In genomic region chr11:36288442-36289225, GRCh38 we compare ENCODE assay signal across 7 cellular contexts. TPM values are rescaled to one million over a fixed set of nuclear protein-coding genes. Genes with fewer than 3 reads are reported as not detected.
DNase-seq lines count a peak whose midpoint lies in the region; ATAC-seq, FAIRE-seq and TF ChIP-seq lines count a peak whose summit lies in the region.

No MANE protein-coding gene starts in this region.

- H3K4me1 ChIP-seq in GM23338 (ENCODE audit: insufficient read depth) = no peaks in the 10 kb centered on the region
- peaks cover 8% of the 10 kb centered on the region; the same call in 1 of the 2 replicates for H3K4me1 ChIP-seq in PC-3 (ENCODE audit: insufficient read depth, low read length)
- H3K4me1 ChIP-seq in endothelial cell of umbilical vein (ENCODE audit: control insufficient read depth, extremely low read depth, insufficient read depth, low read length) = peaks cover 9% of the 10 kb centered on the region
- H3K4me1 ChIP-seq in neutrophil (ENCODE audit: control insufficient read depth in 1 of 2, insufficient read depth in 1 of 2, low read depth in 1 of 2, low read length in 1 of 2) = peaks cover 25 to 28% of the 10 kb centered on the region in 2 experiments

- ATAC-seq in GM23338 (no peak), PC-3 (no peak)

- no peaks in the 10 kb centered on the region for H3K9me3 Mint-ChIP-seq in GM23338

- DNase-seq in GM23338 (ENCODE audit: low spot score) = no peak
- no peak for DNase-seq in PC-3
- DNase-seq in endothelial cell of umbilical vein (ENCODE audit: low read depth, low spot score) = no peak
- DNase-seq in D721Med (ENCODE audit: insufficient read length, low spot score) = no peak
- no peak for DNase-seq in stimulated activated CD4-positive, alpha-beta T cell treated with anti-CD3 and anti-CD28 coated beads, Interleukin-12 subunit alpha, Interleukin-12 subunit beta, amount 100 ng/mL, for 4 hours
- no peak for DNase-seq in stimulated activated CD4-positive, alpha-beta T cell treated with anti-CD3 and anti-CD28 coated beads, Interleukin-4, amount 100 ng/mL, for 24 hours

- H3K4me2 ChIP-seq in GM23338 (peak overlapping the region; percentile 75), PC-3 (ENCODE audit: low read length) (peak overlapping the region; percentile 94), endothelial cell of umbilical vein (ENCODE audit: insufficient read depth, low read length) (peak overlapping the region; percentile 86)

- H3K79me2 ChIP-seq in GM23338 (replicated peaks; ENCODE audit: insufficient read depth) (peaks cover 3% of the 10 kb centered on the region; the same call in 1 of the 2 replicates), PC-3 (ENCODE audit: low read length) (peaks cover 22% of the 10 kb centered on the region), endothelial cell of umbilical vein (ENCODE audit: control insufficient read depth, insufficient read depth, low read length) (no peaks in the 10 kb centered on the region)

- H3K27me3 ChIP-seq in GM23338 (ENCODE audit: insufficient read depth) (peaks cover 17% of the 10 kb centered on the region), PC-3 (ENCODE audit: low read length) (no peaks in the 10 kb centered on the region), endothelial cell of umbilical vein (ENCODE audit: control insufficient read depth in 2 of 2, insufficient read depth in 2 of 2, low read length in 2 of 2) (no peaks in the 10 kb centered on the region), neutrophil (no peaks in the 10 kb centered on the region)

- CTCF ChIA-PET in PC-3 (lab: Charles Lee) (no interaction called here), endothelial cell of umbilical vein (lab: Charles Lee) (interaction anchor here (1.3 to 14.3 kb wide), 6 partner anchors 89 to 467 kb away, joined by 7 to 306 read pairs (median 20); partner anchors contain the start of gene TRAF6)

- no peaks in the 10 kb centered on the region for H3K9me3 ChIP-seq in PC-3 (ENCODE audit: low read length)
- no peaks in the 10 kb centered on the region for H3K9me3 ChIP-seq in endothelial cell of umbilical vein (replicated peaks; ENCODE audit: control insufficient read depth, insufficient read depth, low read length)
- no peaks in the 10 kb centered on the region for H3K9me3 ChIP-seq in neutrophil

- dilution Hi-C loops in endothelial cell of umbilical vein (cut with MboI; ENCODE audit: extremely low pct_ligation_motif_present, low sequenced_read_pairs) = no loop called here

- H3K4me3 ChIP-seq in GM23338 (peak overlapping the region; percentile 79), PC-3 (ENCODE audit: low read length) (peak overlapping the region; percentile 89), endothelial cell of umbilical vein (replicated peaks in 1 of 3; ENCODE audit: insufficient read depth in 1 of 3, low read depth in 1 of 3, low read length in 3 of 3) (peak overlapping the region; percentile 73 to 95 (median 75)), neutrophil (ENCODE audit: low read depth in 1 of 2, low read length in 1 of 2) (peak overlapping the region; percentile 72 to 98)

- H2AFZ ChIP-seq in GM23338 = peak overlapping the region; percentile 92
- H2AFZ ChIP-seq in PC-3 (ENCODE audit: low read length) = peak overlapping the region; percentile 95
- H2AFZ ChIP-seq in endothelial cell of umbilical vein (ENCODE audit: low read depth, low read length) = peak overlapping the region; percentile 87

- TF ChIP-seq CTCF in GM23338 (conservative IDR thresholded peaks at IDR 0.05; ENCODE audit: low read depth in 2 of 2) (no peak), PC-3 (conservative IDR thresholded peaks at IDR 0.05; ENCODE audit: low read depth, low read length) (no peak), endothelial cell of umbilical vein (IDR thresholded peaks at IDR 0.05; ENCODE audit: extremely low read depth in 1 of 2, insufficient read depth in 1 of 2, low read depth in 1 of 2, low read length in 2 of 2) (no peak), neutrophil (IDR thresholded peaks at IDR 0.05) (no peak), D721Med (IDR thresholded peaks at IDR 0.05; ENCODE audit: insufficient read depth, missing control alignments) (no peak)

- H3K36me3 Mint-ChIP-seq in GM23338 (ENCODE audit: low read depth) = no peaks in the 10 kb centered on the region

- H3K9ac ChIP-seq in PC-3 (ENCODE audit: low read length) (peak overlapping the region; percentile 70), endothelial cell of umbilical vein (replicated peaks; ENCODE audit: extremely low read depth, insufficient read depth, low read length) (peak overlapping the region; percentile 87)

- peak overlapping the region; percentile 95 for H3K27ac Mint-ChIP-seq in GM23338

- peak overlapping the region; percentile 93 for H3K4me3 Mint-ChIP-seq in GM23338

- H3F3A ChIP-seq in GM23338 (replicated peaks; ENCODE audit: low read depth) = no peaks in the 10 kb centered on the region
- no peaks in the 10 kb centered on the region for H3F3A ChIP-seq in PC-3 (ENCODE audit: low read length, unreplicated experiment)

- peaks cover 9% of the 10 kb centered on the region for H3K27me3 Mint-ChIP-seq in GM23338 (ENCODE audit: insufficient read depth, low read depth, poor library complexity)

- H4K20me1 ChIP-seq in GM23338 (replicated peaks; ENCODE audit: insufficient read depth) = no peaks in the 10 kb centered on the region
- H4K20me1 ChIP-seq in PC-3 (ENCODE audit: low read length) = no peaks in the 10 kb centered on the region
- H4K20me1 ChIP-seq in endothelial cell of umbilical vein (replicated peaks; ENCODE audit: control insufficient read depth, extremely low read depth, insufficient read depth, low read length) = no peaks in the 10 kb centered on the region

- POLR2A ChIA-PET in PC-3 (lab: Charles Lee; ENCODE audit: unreplicated experiment) (interaction anchor here (0.7 kb wide), 1 partner anchor 51 kb away, joined by 3 read pairs; no protein-coding TSS in a partner anchor), endothelial cell of umbilical vein (lab: Charles Lee) (interaction anchor here (1.5 kb wide), 1 partner anchor 212 kb away, joined by 8 read pairs; no protein-coding TSS in a partner anchor)

- H3K36me3 ChIP-seq in GM23338 (ENCODE audit: insufficient read depth) = no peaks in the 10 kb centered on the region
- H3K36me3 ChIP-seq in PC-3 (ENCODE audit: low read depth, low read length) = no peaks in the 10 kb centered on the region; the same call in 1 of the 2 replicates
- no peaks in the 10 kb centered on the region for H3K36me3 ChIP-seq in endothelial cell of umbilical vein (ENCODE audit: control insufficient read depth in 2 of 2, extremely low read depth in 1 of 2, insufficient read depth in 2 of 2, low read length in 2 of 2)
- no peaks in the 10 kb centered on the region for H3K36me3 ChIP-seq in neutrophil

- BruUV-seq in PC-3 (replicated peaks; lab: Mats Ljungman, UMichigan) (TSS peak; percentile 78), endothelial cell of umbilical vein (replicated peaks; lab: Mats Ljungman, UMichigan) (TSS peak; percentile 60)

- FAIRE-seq in endothelial cell of umbilical vein (lab: Jason Lieb, UNC) (no peak), D721Med (lab: Jason Lieb, UNC) (no peak)

- H3K27ac ChIP-seq in GM23338 (ENCODE audit: low read depth) (no peak overlapping the region; the same call in 1 of the 2 replicates), PC-3 (ENCODE audit: low read length) (no peak overlapping the region), endothelial cell of umbilical vein (ENCODE audit: insufficient read depth, low read depth, low read length) (peak overlapping the region; percentile 32), neutrophil (peak overlapping the region; percentile 67)

- H3K4me1 Mint-ChIP-seq in GM23338 = peaks cover 5% of the 10 kb centered on the region; the same call in 2 of the 3 replicates

- TF ChIP-seq POLR2A in endothelial cell of umbilical vein (IDR thresholded peaks at IDR 0.05; ENCODE audit: low read depth, low read length) = no peak

- no peaks in the 10 kb centered on the region for H3K9me2 ChIP-seq in GM23338 (ENCODE audit: insufficient read depth)
- no peaks in the 10 kb centered on the region for H3K9me2 ChIP-seq in PC-3 (replicated peaks; ENCODE audit: low read length)

- no peaks in the 10 kb centered on the region for H3K9me1 ChIP-seq in endothelial cell of umbilical vein (replicated peaks; ENCODE audit: control insufficient read depth, extremely low read depth, insufficient read depth, low read length)

- intact Hi-C loops in PC-3 (cut with micrococcal nuclease) = no loop called here
- intact Hi-C loops in endothelial cell of umbilical vein (cut with micrococcal nuclease) = loop anchor here (1.0 kb wide), 1 partner anchor 204 kb away; no protein-coding TSS in a partner anchor

TF ChIP-seq in GM23338, 12 proteins besides CTCF, POLR2A, EP300 and RAD21:
- no peak for TF ChIP-seq EZH2 (IDR thresholded peaks at IDR 0.05; ENCODE audit: low read depth, unreplicated experiment)
TF ChIP-seq in GM23338: peak in this region for 0.

TF ChIP-seq in endothelial cell of umbilical vein, 7 proteins besides CTCF, POLR2A, EP300 and RAD21 (continues in another document):
- TF ChIP-seq EZH2 (IDR thresholded peaks at IDR 0.05; ENCODE audit: borderline replicate concordance, low read depth, low read length, severe bottlenecking) = no peak

RNA-seq across cellular contexts. Expression of gene COMMD9, which starts 0.6 kb away (rescaled TPM):
- 19.9 and 22.4 TPM in 2 replicates for total RNA-seq in GM23338 (2014; rRNA removed; shearing (Covaris generic))
- 38.3 and 44.1 TPM in 2 replicates for polyA plus RNA-seq in GM23338 (2016; fragmentation: Nextera tagmentation; extraction: Ambion mirVana)
- 54.8 and 70.8 TPM in 2 replicates for total RNA-seq in PC-3 (2014; rRNA removed)
- 78.9 and 79.0 TPM in 2 replicates for total RNA-seq in endothelial cell of umbilical vein
- polyA plus RNA-seq in endothelial cell of umbilical vein = 65.1 and 69.7 TPM in 2 replicates
- 86.7 and 89.2 TPM in 2 replicates for polyA plus RNA-seq in endothelial cell of umbilical vein (2011; cell fraction: cytosol; rRNA removed)
- 65.4 and 71.4 TPM in 2 replicates for polyA plus RNA-seq in endothelial cell of umbilical vein (2011; cell fraction: nucleus; rRNA removed)
- 66.3 and 71.6 TPM in 2 replicates for polyA plus RNA-seq in endothelial cell of umbilical vein (2012)
- 61.1 and 88.0 TPM in 2 replicates for polyA minus RNA-seq in endothelial cell of umbilical vein
- polyA minus RNA-seq in endothelial cell of umbilical vein (2011; cell fraction: cytosol; rRNA and poly(A)+ RNA removed) = 45.4 TPM
- 25.3 and 29.7 TPM in 2 replicates for polyA minus RNA-seq in endothelial cell of umbilical vein (2011; cell fraction: nucleus; rRNA and poly(A)+ RNA removed)

RNA-seq across cellular contexts. Expression of gene PRR5L, which starts 7.5 kb away (rescaled TPM):
- total RNA-seq in GM23338 (2014; rRNA removed; shearing (Covaris generic)) = 6.6 and 8.9 TPM in 2 replicates
- 3.1 and 4.5 TPM in 2 replicates for polyA plus RNA-seq in GM23338 (2016; fragmentation: Nextera tagmentation; extraction: Ambion mirVana)
- 1.3 and 4.7 TPM in 2 replicates for total RNA-seq in PC-3 (2014; rRNA removed)
- 6.1 and 9.5 TPM in 2 replicates for total RNA-seq in endothelial cell of umbilical vein
- 1.7 and 2.5 TPM in 2 replicates for polyA plus RNA-seq in endothelial cell of umbilical vein
- polyA plus RNA-seq in endothelial cell of umbilical vein (2011; cell fraction: cytosol; rRNA removed) = 1.6 and 1.9 TPM in 2 replicates
- polyA plus RNA-seq in endothelial cell of umbilical vein (2011; cell fraction: nucleus; rRNA removed) = 5.4 and 7.8 TPM in 2 replicates
- 5.2 and 7.3 TPM in 2 replicates for polyA plus RNA-seq in endothelial cell of umbilical vein (2012)
- polyA minus RNA-seq in endothelial cell of umbilical vein = 1.8 and 4.1 TPM in 2 replicates
- 5.5 TPM for polyA minus RNA-seq in endothelial cell of umbilical vein (2011; cell fraction: cytosol; rRNA and poly(A)+ RNA removed)
- polyA minus RNA-seq in endothelial cell of umbilical vein (2011; cell fraction: nucleus; rRNA and poly(A)+ RNA removed) = 3.6 and 5.2 TPM in 2 replicates

Comparison
In these comparisons a context has a peak if more than half of its experiments do, and no peak if none do; other contexts are left out.
1. H3K27ac ChIP-seq: peak in endothelial cell of umbilical vein (single experiment) and neutrophil (single experiment); none in GM23338 (single experiment) and PC-3 (single experiment).
2. Peak in every context shown above with its lines, with median percentiles within 50 percentile points of each other: H2AFZ ChIP-seq, H3K4me2 ChIP-seq and H3K4me3 ChIP-seq.